Comparison of ENCODE assay signal across 8 cellular contexts in genomic region chr19:18000480-18000980, GRCh38. TPM values are rescaled to one million over a fixed set of nuclear protein-coding genes. Genes with fewer than 3 reads are reported as not detected.
A peak's percentile ranks its signal among the peaks of the same experiment; 100 is the strongest.
DNase-seq lines count a peak whose midpoint lies in the region; ATAC-seq and TF ChIP-seq lines count a peak whose summit lies in the region.

No MANE protein-coding gene starts in this region.

- H3K4me3 ChIP-seq in HUES6 (ENCODE audit: low read depth, low read length) (peak overlapping the region; percentile 63), breast epithelium (peak overlapping the region; percentile 77 to 83 (median 80))

- H3K4me3 Mint-ChIP-seq in CD4-positive, alpha-beta T cell, result peak overlapping the region; percentile 85
- peak overlapping the region; percentile 96 for H3K4me3 Mint-ChIP-seq in natural killer cell treated with Interleukin-12 subunit alpha and Interleukin-12 subunit beta and Interleukin-15 and Interleukin-18, amount 100 ng/mL, for 72 hours

- POLR2A ChIA-PET in CD4-positive, alpha-beta T cell (lab: Charles Lee), result interaction anchor here (0.6 to 2.7 kb wide), 29 partner anchors 10 to 304 kb away, joined by 3 to 19 read pairs (median 6); partner anchors contain the start of genes CCDC124, FCHO1, IL12RB1 and JAK3

- no peaks in the 10 kb centered on the region for H3K9me3 Mint-ChIP-seq in CD4-positive, alpha-beta T cell
- H3K9me3 Mint-ChIP-seq in natural killer cell treated with Interleukin-12 subunit alpha and Interleukin-12 subunit beta and Interleukin-15 and Interleukin-18, amount 100 ng/mL, for 72 hours, result no peaks in the 10 kb centered on the region

- H3K27ac ChIP-seq in CD4-positive, alpha-beta T cell (ENCODE audit: low read depth, low read length), result peak overlapping the region; percentile 95
- H3K27ac ChIP-seq in HUES6 (ENCODE audit: low read depth, low read length) (no peak overlapping the region), breast epithelium (peak overlapping the region; percentile 90)

- peak; percentile 2 for ATAC-seq in CD4-positive, alpha-beta T cell (ENCODE audit: poor library complexity)
- ATAC-seq in natural killer cell treated with Interleukin-12 subunit alpha and Interleukin-12 subunit beta and Interleukin-15 and Interleukin-18, amount 100 ng/mL, for 72 hours, result no peak
- ATAC-seq in HG03196 (IDR thresholded peaks at IDR 0.05; ENCODE audit: unreplicated experiment), result no peak

- H3K9me3 ChIP-seq in CD4-positive, alpha-beta T cell (ENCODE audit: control insufficient read depth, low read length), result no peaks in the 10 kb centered on the region
- no peaks in the 10 kb centered on the region for H3K9me3 ChIP-seq in HUES6 (ENCODE audit: control insufficient read depth, insufficient read depth, low read depth, low read length)
- H3K9me3 ChIP-seq in breast epithelium, result no peaks in the 10 kb centered on the region

- no peaks in the 10 kb centered on the region for H3K4me1 ChIP-seq in HUES6 (ENCODE audit: control insufficient read depth, insufficient read depth, low read length)
- H3K4me1 ChIP-seq in breast epithelium, result no peaks in the 10 kb centered on the region

- H3K27me3 ChIP-seq in CD4-positive, alpha-beta T cell (ENCODE audit: control insufficient read depth, insufficient read depth, low read length), result no peaks in the 10 kb centered on the region
- peaks cover 17% of the 10 kb centered on the region for H3K27me3 ChIP-seq in HUES6 (ENCODE audit: control insufficient read depth, insufficient read depth, low read length)
- H3K27me3 ChIP-seq in breast epithelium, result no peaks in the 10 kb centered on the region

- H3K27ac Mint-ChIP-seq in CD4-positive, alpha-beta T cell, result peak overlapping the region; percentile 98
- peak overlapping the region; percentile 92 to 96 for H3K27ac Mint-ChIP-seq in natural killer cell treated with Interleukin-12 subunit alpha and Interleukin-12 subunit beta and Interleukin-15 and Interleukin-18, amount 100 ng/mL, for 72 hours

- peaks cover 28% of the 10 kb centered on the region for H3K4me1 Mint-ChIP-seq in CD4-positive, alpha-beta T cell (ENCODE audit: low read depth)
- peaks cover 13 to 18% of the 10 kb centered on the region in 2 donors for H3K4me1 Mint-ChIP-seq in natural killer cell treated with Interleukin-12 subunit alpha and Interleukin-12 subunit beta and Interleukin-15 and Interleukin-18, amount 100 ng/mL, for 72 hours (ENCODE audit: low read depth in 2 of 2)

- H3K27me3 Mint-ChIP-seq in CD4-positive, alpha-beta T cell, result peaks cover 4% of the 10 kb centered on the region
- no peaks in the 10 kb centered on the region for H3K27me3 Mint-ChIP-seq in natural killer cell treated with Interleukin-12 subunit alpha and Interleukin-12 subunit beta and Interleukin-15 and Interleukin-18, amount 100 ng/mL, for 72 hours

- CTCF ChIA-PET in CD4-positive, alpha-beta T cell (lab: Charles Lee), result interaction anchor here (0.8 to 2.6 kb wide), 8 partner anchors 14 to 395 kb away, joined by 3 to 14 read pairs (median 4); partner anchors contain the start of genes CCDC124 and RPL18A

- intact Hi-C loops in CD4-positive, alpha-beta T cell (cut with DNase I, micrococcal nuclease), result loop anchor here (2.0 to 5.0 kb wide), 3 partner anchors 117 to 152 kb away; partner anchors contain the start of genes PIK3R2 (in 1 of the 2) and RPL18A (in 1 of the 2)
- intact Hi-C loops in breast epithelium (cut with DNase I; ENCODE audit: low total_unique reads), result no loop called here

- peak in 1 of 10 experiments; percentile 10 for DNase-seq in CD4-positive, alpha-beta T cell
- DNase-seq in breast epithelium (ENCODE audit: low spot score in 2 of 2) (no peak), RKO (ENCODE audit: low spot score) (no peak), hippocampal formation (lab: John Stamatoyannopoulos, UW) (no peak)
- no peak for DNase-seq in natural killer cell treated with Interleukin-12 subunit alpha and Interleukin-12 subunit beta and Interleukin-15 and Interleukin-18, amount 100 ng/mL, for 72 hours (ENCODE audit: low spot score)
- DNase-seq in stimulated activated CD4-positive, alpha-beta T cell treated with anti-CD3 and anti-CD28 coated beads, Interleukin-4, amount 100 ng/mL, for 1 hour, result no peak

- TF ChIP-seq POLR2A in breast epithelium (IDR thresholded peaks at IDR 0.05), result no peak

- peaks cover 6% of the 10 kb centered on the region for H3K36me3 Mint-ChIP-seq in CD4-positive, alpha-beta T cell (ENCODE audit: low read depth)
- H3K36me3 Mint-ChIP-seq in natural killer cell treated with Interleukin-12 subunit alpha and Interleukin-12 subunit beta and Interleukin-15 and Interleukin-18, amount 100 ng/mL, for 72 hours, result no peaks in the 10 kb centered on the region

- no peak overlapping the region for H3K9ac ChIP-seq in HUES6 (ENCODE audit: low read length)

- no peaks in the 10 kb centered on the region for H3K36me3 ChIP-seq in HUES6 (ENCODE audit: control insufficient read depth, insufficient read depth, low read length)
- H3K36me3 ChIP-seq in breast epithelium, result no peaks in the 10 kb centered on the region

- no peak for TF ChIP-seq CTCF in CD4-positive, alpha-beta T cell (IDR thresholded peaks at IDR 0.05)
- TF ChIP-seq CTCF in breast epithelium (IDR thresholded peaks at IDR 0.05), result no peak

RNA-seq across cellular contexts. Expression of gene ARRDC2, which starts 7.4 kb away (rescaled TPM):
- total RNA-seq in CD4-positive, alpha-beta T cell, result 100 to 1,000 TPM; 325 to 341 TPM
- 10 to 100 TPM; 49.4 to 89.3 (median 53.4) TPM for total RNA-seq in breast epithelium
- total RNA-seq in natural killer cell treated with Interleukin-12 subunit alpha and Interleukin-12 subunit beta and Interleukin-15 and Interleukin-18, amount 100 ng/mL, for 72 hours, result 10 to 100 TPM; 34.0 to 34.8 TPM

RNA-seq across cellular contexts. Expression of gene KCNN1, which starts 33.6 kb away (rescaled TPM):
- total RNA-seq in CD4-positive, alpha-beta T cell, result not detected
- total RNA-seq in breast epithelium, result under 1 TPM in 2 of 3 donors, not detected in 1; 0.33 to 0.59 TPM
- total RNA-seq in natural killer cell treated with Interleukin-12 subunit alpha and Interleukin-12 subunit beta and Interleukin-15 and Interleukin-18, amount 100 ng/mL, for 72 hours, result 1 to 10 TPM; 1.0 to 1.3 TPM
